8 cellular contexts compared by ENCODE assay signal in the genomic region with DNA sequence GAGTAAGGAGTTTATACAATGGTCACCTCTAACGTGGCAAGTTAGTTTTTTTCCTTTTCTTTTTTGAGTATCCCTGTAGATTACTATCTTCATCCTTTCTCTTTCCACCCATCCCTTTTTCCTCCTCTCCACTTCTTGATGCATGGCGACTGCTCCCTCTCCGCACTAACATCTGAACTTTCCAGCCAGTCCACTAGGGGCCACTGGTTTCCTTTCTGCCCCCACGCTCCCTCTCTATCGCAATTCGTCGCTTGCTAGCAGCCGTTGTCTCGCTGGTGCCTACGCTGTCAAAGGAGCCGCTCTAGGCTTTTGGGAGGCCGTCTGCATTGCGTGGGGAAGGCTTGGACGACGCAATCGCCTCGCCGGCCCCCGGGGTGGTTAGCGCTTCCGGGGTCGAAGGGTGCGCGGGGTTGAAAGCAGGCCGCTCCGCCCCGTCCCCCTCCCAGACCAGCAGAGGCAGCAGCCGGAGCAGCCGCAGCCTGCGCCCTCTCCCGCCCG. TPM values are rescaled to one million over a fixed set of nuclear protein-coding genes. Genes with fewer than 3 reads are reported as not detected.
DNase-seq lines count a peak whose midpoint lies in the region; ATAC-seq lines count a peak whose summit lies in the region.

A gene (plus strand): TSS at position 442 of the 498 bp plus-strand sequence. CDS start 2,699 bp downstream, outside the sequence.

- ATAC-seq in GM21528 (IDR thresholded peaks at IDR 0.05; ENCODE audit: low FRiP score, unreplicated experiment), result peak; percentile 93

- peaks cover 22 to 30% (median 22%) of the 10 kb centered on the region in 3 donors for H3K4me1 Mint-ChIP-seq in IgD-negative memory B cell

- H3K36me3 Mint-ChIP-seq in IgD-negative memory B cell, result peaks cover 9% of the 10 kb centered on the region

- H3K9me3 Mint-ChIP-seq in IgD-negative memory B cell, result no peaks in the 10 kb centered on the region

- H3K4me1 ChIP-seq in mucosa of rectum (ENCODE audit: control insufficient read depth in 2 of 2, insufficient read depth in 2 of 2, low read length in 2 of 2), result peaks cover 12 to 14% of the 10 kb centered on the region in 2 donors

- H3K9ac ChIP-seq in mucosa of rectum (ENCODE audit: low read depth in 1 of 2, low read length in 2 of 2), result peak within 1 kb of the TSS; percentile 88 to 90

- peak; percentile 99 for DNase-seq in DMS153 (lab: John Stamatoyannopoulos, UW)
- peak; percentile 69 for DNase-seq in OCI-M2 (lab: John Stamatoyannopoulos, UW; ENCODE audit: unreplicated experiment)
- peak; percentile 97 for DNase-seq in activated T-cell treated with anti-CD3 and anti-CD28 coated beads for 48 hours (ENCODE audit: low read depth)
- peak; percentile 98 for DNase-seq in epithelial cell of prostate (ENCODE audit: low read depth, low spot score)
- peak; percentile 91 to 95 for DNase-seq in stimulated activated CD8-positive, alpha-beta memory T cell treated with anti-CD3 and anti-CD28 coated beads, Interleukin-7, amount 100 ng/mL, for 1 hour (ENCODE audit: low read depth in 2 of 2)

- H3K27ac Mint-ChIP-seq in IgD-negative memory B cell, result peak within 1 kb of the TSS; percentile 16 to 98 (median 95)

- H3K27me3 Mint-ChIP-seq in IgD-negative memory B cell, result no peaks in the 10 kb centered on the region

- H3K27me3 ChIP-seq in mucosa of rectum (ENCODE audit: control insufficient read depth in 2 of 2, insufficient read depth in 2 of 2, low read length in 2 of 2), result no peaks in the 10 kb centered on the region

- peaks cover 27 to 35% of the 10 kb centered on the region in 2 donors for H3K36me3 ChIP-seq in mucosa of rectum (ENCODE audit: control insufficient read depth in 2 of 2, insufficient read depth in 2 of 2, low read length in 2 of 2)

- peak within 1 kb of the TSS; percentile 78 to 94 for H3K4me3 ChIP-seq in mucosa of rectum (ENCODE audit: low read length in 2 of 2)

- no peaks in the 10 kb centered on the region for H3K9me3 ChIP-seq in mucosa of rectum (ENCODE audit: control insufficient read depth in 2 of 2, low read length in 2 of 2)

- H3K27ac ChIP-seq in epithelial cell of prostate (peak within 1 kb of the TSS; percentile 76), mucosa of rectum (ENCODE audit: low read depth in 2 of 2, low read length in 2 of 2) (peak within 1 kb of the TSS; percentile 95 to 97)

- peak within 1 kb of the TSS; percentile 33 to 99 (median 98) for H3K4me3 Mint-ChIP-seq in IgD-negative memory B cell

RNA-seq across cellular contexts. Expression of the gene that starts here (rescaled TPM):
- polyA plus RNA-seq in IgD-negative memory B cell, result 111 TPM

Comparison
In these comparisons a context has a peak if more than half of its experiments do, and no peak if none do; other contexts are left out.
1. Peak in every context shown above with its lines: DNase-seq, ATAC-seq, H3K4me3 ChIP-seq and H3K27ac ChIP-seq.